Comparison of ENCODE assay signal across 8 cellular contexts in genomic region chr14:75307700-75308379, GRCh38. TPM values are rescaled to one million over a fixed set of nuclear protein-coding genes. Genes with fewer than 3 reads are reported as not detected.
DNase-seq lines count a peak whose midpoint lies in the region; ATAC-seq and TF ChIP-seq lines count a peak whose summit lies in the region.

No MANE protein-coding gene starts in this region.

- TF ChIP-seq CTCF in CD14-positive monocyte (IDR thresholded peaks at IDR 0.05): peak; percentile 87
- TF ChIP-seq CTCF in coronary artery (IDR thresholded peaks at IDR 0.05): peak; percentile 75
- TF ChIP-seq CTCF in liver (IDR thresholded peaks at IDR 0.05; ENCODE audit: low read depth, low read length, missing input control): peak; percentile 93

- 21% methylated on average over 12 of the region's 12 CpGs for WGBS in liver

- H3K4me3 ChIP-seq in coronary artery (no peak overlapping the region), liver (ENCODE audit: low read depth in 1 of 3, low read length in 3 of 3) (no peak overlapping the region)

- peaks cover 0 to 4% (median 0%) of the 10 kb centered on the region in 4 donors for H3K4me1 ChIP-seq in liver (ENCODE audit: control insufficient read depth in 4 of 4, insufficient read depth in 4 of 4, low read length in 3 of 4)

- DNase-seq in CD14-positive monocyte (ENCODE audit: low spot score) (peak; percentile 70), NCI-H526 (lab: John Stamatoyannopoulos, UW) (peak; percentile 56 to 91), coronary artery (ENCODE audit: low spot score) (peak; percentile 86)
- peak; percentile 92 for DNase-seq in activated CD4-positive, alpha-beta T cell treated with anti-CD3 and anti-CD28 coated beads, Interleukin-2, amount 10 ng/mL, durations not matched to agents 24 days and 14 days
- peak; percentile 42 to 52 (median 52) for DNase-seq in stimulated activated CD4-positive, alpha-beta T cell treated with anti-CD3 and anti-CD28 coated beads, TNF-alpha, amount 100 ng/mL, for 4 hours (ENCODE audit: low read depth in 3 of 3)

- intact Hi-C loops in CD14-positive monocyte (cut with micrococcal nuclease): loop anchor here (2.0 to 5.0 kb wide), 3 partner anchors 119 to 181 kb away; partner anchors contain the start of gene JDP2 (in 1 of the 2)
- intact Hi-C loops in activated CD4-positive, alpha-beta T cell treated with anti-CD3 and anti-CD28 coated beads, Interleukin-2, amount 10 ng/mL, durations not matched to agents 24 days and 14 days (cut with micrococcal nuclease): loop anchor here (1.0 to 10.0 kb wide), 5 partner anchors 144 to 363 kb away; no protein-coding TSS in a partner anchor

- H3K9me3 Mint-ChIP-seq in CD14-positive monocyte: peaks cover 0 to 2% (median 0%) of the 10 kb centered on the region in 7 donors
- no peaks in the 10 kb centered on the region for H3K9me3 Mint-ChIP-seq in activated CD4-positive, alpha-beta T cell treated with anti-CD3 and anti-CD28 coated beads, Interleukin-2, amount 10 ng/mL, durations not matched to agents 24 days and 14 days

- no peaks in the 10 kb centered on the region for H3K9me3 ChIP-seq in liver (ENCODE audit: control insufficient read depth in 4 of 4, low read length in 3 of 4)

- H3K36me3 Mint-ChIP-seq in CD14-positive monocyte: no peaks in the 10 kb centered on the region
- H3K36me3 Mint-ChIP-seq in activated CD4-positive, alpha-beta T cell treated with anti-CD3 and anti-CD28 coated beads, Interleukin-2, amount 10 ng/mL, durations not matched to agents 24 days and 14 days (ENCODE audit: low read depth): no peaks in the 10 kb centered on the region

- TF ChIP-seq RAD21 in liver (IDR thresholded peaks at IDR 0.05): peak; percentile 98 to 99

- no peak overlapping the region for H3K9ac ChIP-seq in liver (ENCODE audit: low read depth in 1 of 2, low read length in 2 of 2)

- H3K27me3 ChIP-seq in liver (ENCODE audit: control insufficient read depth in 4 of 4, insufficient read depth in 4 of 4, low read length in 3 of 4): no peaks in the 10 kb centered on the region

- H3K27ac Mint-ChIP-seq in CD14-positive monocyte: peak overlapping the region in 4 of 7 donors; percentile 36 to 83 (median 73)
- H3K27ac Mint-ChIP-seq in activated CD4-positive, alpha-beta T cell treated with anti-CD3 and anti-CD28 coated beads, Interleukin-2, amount 10 ng/mL, durations not matched to agents 24 days and 14 days: no peak overlapping the region

- peak; percentile 41 for ATAC-seq in HG02852 (IDR thresholded peaks at IDR 0.05; ENCODE audit: unreplicated experiment)
- no peak for ATAC-seq in HG03025 (IDR thresholded peaks at IDR 0.05; ENCODE audit: low FRiP score, unreplicated experiment)

- H3K36me3 ChIP-seq in liver (ENCODE audit: control insufficient read depth in 4 of 4, insufficient read depth in 3 of 4, low read depth in 1 of 4, low read length in 3 of 4): no peaks in the 10 kb centered on the region

- no peak overlapping the region for H3K27ac ChIP-seq in coronary artery
- no peak overlapping the region for H3K27ac ChIP-seq in liver (ENCODE audit: low read depth in 1 of 2, low read length in 2 of 2)

- H3K27me3 Mint-ChIP-seq in CD14-positive monocyte (ENCODE audit: low read depth in 3 of 3): no peaks in the 10 kb centered on the region
- H3K27me3 Mint-ChIP-seq in activated CD4-positive, alpha-beta T cell treated with anti-CD3 and anti-CD28 coated beads, Interleukin-2, amount 10 ng/mL, durations not matched to agents 24 days and 14 days: no peaks in the 10 kb centered on the region

- H3K4me1 Mint-ChIP-seq in CD14-positive monocyte: peaks cover 41% of the 10 kb centered on the region
- H3K4me1 Mint-ChIP-seq in activated CD4-positive, alpha-beta T cell treated with anti-CD3 and anti-CD28 coated beads, Interleukin-2, amount 10 ng/mL, durations not matched to agents 24 days and 14 days: peaks cover 16% of the 10 kb centered on the region

- no peak overlapping the region for H3K4me3 Mint-ChIP-seq in CD14-positive monocyte
- H3K4me3 Mint-ChIP-seq in activated CD4-positive, alpha-beta T cell treated with anti-CD3 and anti-CD28 coated beads, Interleukin-2, amount 10 ng/mL, durations not matched to agents 24 days and 14 days: no peak overlapping the region

TF ChIP-seq in liver, 16 proteins besides CTCF, POLR2A, EP300 and RAD21:
- TF ChIP-seq RXRA (IDR thresholded peaks at IDR 0.05): peak in 1 of 2 donors; percentile 37
- TF ChIP-seq YY1 (IDR thresholded peaks at IDR 0.05): peak; percentile 86
- TF ChIP-seq FOXA1 (IDR thresholded peaks at IDR 0.05): no peak
- TF ChIP-seq, protein P1, sequence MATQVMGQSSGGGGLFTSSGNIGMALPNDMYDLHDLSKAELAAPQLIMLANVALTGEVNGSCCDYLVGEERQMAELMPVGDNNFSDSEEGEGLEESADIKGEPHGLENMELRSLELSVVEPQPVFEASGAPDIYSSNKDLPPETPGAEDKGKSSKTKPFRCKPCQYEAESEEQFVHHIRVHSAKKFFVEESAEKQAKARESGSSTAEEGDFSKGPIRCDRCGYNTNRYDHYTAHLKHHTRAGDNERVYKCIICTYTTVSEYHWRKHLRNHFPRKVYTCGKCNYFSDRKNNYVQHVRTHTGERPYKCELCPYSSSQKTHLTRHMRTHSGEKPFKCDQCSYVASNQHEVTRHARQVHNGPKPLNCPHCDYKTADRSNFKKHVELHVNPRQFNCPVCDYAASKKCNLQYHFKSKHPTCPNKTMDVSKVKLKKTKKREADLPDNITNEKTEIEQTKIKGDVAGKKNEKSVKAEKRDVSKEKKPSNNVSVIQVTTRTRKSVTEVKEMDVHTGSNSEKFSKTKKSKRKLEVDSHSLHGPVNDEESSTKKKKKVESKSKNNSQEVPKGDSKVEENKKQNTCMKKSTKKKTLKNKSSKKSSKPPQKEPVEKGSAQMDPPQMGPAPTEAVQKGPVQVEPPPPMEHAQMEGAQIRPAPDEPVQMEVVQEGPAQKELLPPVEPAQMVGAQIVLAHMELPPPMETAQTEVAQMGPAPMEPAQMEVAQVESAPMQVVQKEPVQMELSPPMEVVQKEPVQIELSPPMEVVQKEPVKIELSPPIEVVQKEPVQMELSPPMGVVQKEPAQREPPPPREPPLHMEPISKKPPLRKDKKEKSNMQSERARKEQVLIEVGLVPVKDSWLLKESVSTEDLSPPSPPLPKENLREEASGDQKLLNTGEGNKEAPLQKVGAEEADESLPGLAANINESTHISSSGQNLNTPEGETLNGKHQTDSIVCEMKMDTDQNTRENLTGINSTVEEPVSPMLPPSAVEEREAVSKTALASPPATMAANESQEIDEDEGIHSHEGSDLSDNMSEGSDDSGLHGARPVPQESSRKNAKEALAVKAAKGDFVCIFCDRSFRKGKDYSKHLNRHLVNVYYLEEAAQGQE (IDR thresholded peaks at IDR 0.05): no peak

RNA-seq across cellular contexts. Expression of gene FOS, which starts 29.2 kb away (rescaled TPM):
- polyA plus RNA-seq in CD14-positive monocyte (1,000 to 10,000 TPM; 4,403 to 4,841 TPM), liver (10 to 100 TPM; 13.2 to 82.7 TPM)
- total RNA-seq in activated CD4-positive, alpha-beta T cell treated with anti-CD3 and anti-CD28 coated beads, Interleukin-2, amount 10 ng/mL, durations not matched to agents 24 days and 14 days: 26.5 and 29.6 TPM in 2 replicates
- 10 to 100 TPM; 18.9 to 21.2 TPM for total RNA-seq in liver
